Comparison of ENCODE assay signal across 1 cellular context in the genomic region with DNA sequence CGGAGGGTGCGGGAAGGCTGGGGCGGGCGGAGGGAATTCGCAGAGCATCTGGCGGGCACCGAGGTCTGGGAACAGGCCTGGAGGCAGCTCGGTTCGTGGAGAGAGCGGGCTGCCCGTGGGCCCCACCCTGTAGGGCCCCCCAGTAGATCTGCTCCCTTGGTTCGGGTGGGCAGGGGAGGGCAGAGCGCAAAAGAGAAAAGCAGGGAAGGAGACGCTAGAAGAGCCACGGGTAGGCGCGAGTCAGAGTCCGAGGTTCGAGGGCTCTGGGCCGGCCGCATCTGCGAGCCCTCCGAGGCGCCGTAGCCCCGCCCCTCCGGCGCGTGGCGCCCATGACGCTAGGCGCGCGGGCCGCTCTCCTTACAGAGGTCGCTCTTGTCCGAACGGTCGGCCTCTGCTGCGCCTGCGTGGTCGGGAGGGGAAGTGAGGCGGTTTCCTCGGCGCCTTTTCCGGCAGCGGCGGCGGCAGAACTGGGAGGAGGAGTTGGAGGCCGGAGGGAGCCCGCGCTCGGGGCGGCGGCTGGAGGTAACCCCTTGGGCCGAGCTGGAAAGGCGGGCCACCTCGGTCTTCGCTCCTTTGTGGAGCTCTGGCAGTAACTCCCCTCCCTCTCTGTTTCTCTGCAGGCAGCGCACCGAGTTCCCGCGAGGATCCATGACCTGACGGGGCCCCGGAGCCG.
TF ChIP-seq lines count a peak whose summit lies in the region.

Gene ARF6, plus strand, starts transcription at position 447 of the 673 bp plus-strand sequence. CDS start 655 bp downstream, outside the sequence.

TF ChIP-seq in HEK293, 187 proteins besides CTCF, POLR2A, EP300 and RAD21 (continued from another document and continues in another):
- TF ChIP-seq, protein P1, sequence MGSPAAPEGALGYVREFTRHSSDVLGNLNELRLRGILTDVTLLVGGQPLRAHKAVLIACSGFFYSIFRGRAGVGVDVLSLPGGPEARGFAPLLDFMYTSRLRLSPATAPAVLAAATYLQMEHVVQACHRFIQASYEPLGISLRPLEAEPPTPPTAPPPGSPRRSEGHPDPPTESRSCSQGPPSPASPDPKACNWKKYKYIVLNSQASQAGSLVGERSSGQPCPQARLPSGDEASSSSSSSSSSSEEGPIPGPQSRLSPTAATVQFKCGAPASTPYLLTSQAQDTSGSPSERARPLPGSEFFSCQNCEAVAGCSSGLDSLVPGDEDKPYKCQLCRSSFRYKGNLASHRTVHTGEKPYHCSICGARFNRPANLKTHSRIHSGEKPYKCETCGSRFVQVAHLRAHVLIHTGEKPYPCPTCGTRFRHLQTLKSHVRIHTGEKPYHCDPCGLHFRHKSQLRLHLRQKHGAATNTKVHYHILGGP (tag by site-specific recombination; IDR thresholded peaks at IDR 0.05): no peak
- TF ChIP-seq ZBTB11 (tag by site-specific recombination; conservative IDR thresholded peaks at IDR 0.05; ENCODE audit: low read depth): peak; percentile 35
- TF ChIP-seq SCRT1 (tag by site-specific recombination; IDR thresholded peaks at IDR 0.05; ENCODE audit: borderline replicate concordance): no peak
- no peak for TF ChIP-seq SETDB1 (IDR thresholded peaks at IDR 0.05; ENCODE audit: insufficient read length, low read length)
- no peak for TF ChIP-seq REPIN1 (tag by site-specific recombination; IDR thresholded peaks at IDR 0.05; ENCODE audit: low read depth)
- TF ChIP-seq ZNF654 (tag by site-specific recombination; IDR thresholded peaks at IDR 0.05; ENCODE audit: low read depth): no peak
- peak; percentile 61; the same call in 1 of the 2 replicates for TF ChIP-seq GLIS2 (tag by site-specific recombination; IDR thresholded peaks at IDR 0.05)
- no peak for TF ChIP-seq ZNF544 (tag by site-specific recombination; IDR thresholded peaks at IDR 0.05)
- TF ChIP-seq ZNF350 (tag by site-specific recombination; IDR thresholded peaks at IDR 0.05): no peak
- no peak for TF ChIP-seq ATF2 (tag by site-specific recombination; IDR thresholded peaks at IDR 0.05; ENCODE audit: low read depth)
- peak; percentile 62; the same call in 1 of the 2 replicates for TF ChIP-seq ZBTB20 (tag by site-specific recombination; IDR thresholded peaks at IDR 0.05)
- TF ChIP-seq ZFP3 (tag by site-specific recombination; IDR thresholded peaks at IDR 0.05; ENCODE audit: low read depth): no peak
- peak; percentile 68; the same call in 1 of the 2 replicates for TF ChIP-seq ZNF324 (tag by site-specific recombination; IDR thresholded peaks at IDR 0.05)
- 0 out of 2 replicates have a peak, but pooled peaks have one; percentile 17 for TF ChIP-seq PRDM1 (tag by site-specific recombination; IDR thresholded peaks at IDR 0.05)
- no peak for TF ChIP-seq ZNF292 (tag by site-specific recombination; IDR thresholded peaks at IDR 0.05; ENCODE audit: borderline replicate concordance, low read depth)
- peak; percentile 88; the same call in 1 of the 2 replicates for TF ChIP-seq ZNF391 (tag by site-specific recombination; IDR thresholded peaks at IDR 0.05; ENCODE audit: borderline replicate concordance, low read depth)
- TF ChIP-seq, protein P2, sequence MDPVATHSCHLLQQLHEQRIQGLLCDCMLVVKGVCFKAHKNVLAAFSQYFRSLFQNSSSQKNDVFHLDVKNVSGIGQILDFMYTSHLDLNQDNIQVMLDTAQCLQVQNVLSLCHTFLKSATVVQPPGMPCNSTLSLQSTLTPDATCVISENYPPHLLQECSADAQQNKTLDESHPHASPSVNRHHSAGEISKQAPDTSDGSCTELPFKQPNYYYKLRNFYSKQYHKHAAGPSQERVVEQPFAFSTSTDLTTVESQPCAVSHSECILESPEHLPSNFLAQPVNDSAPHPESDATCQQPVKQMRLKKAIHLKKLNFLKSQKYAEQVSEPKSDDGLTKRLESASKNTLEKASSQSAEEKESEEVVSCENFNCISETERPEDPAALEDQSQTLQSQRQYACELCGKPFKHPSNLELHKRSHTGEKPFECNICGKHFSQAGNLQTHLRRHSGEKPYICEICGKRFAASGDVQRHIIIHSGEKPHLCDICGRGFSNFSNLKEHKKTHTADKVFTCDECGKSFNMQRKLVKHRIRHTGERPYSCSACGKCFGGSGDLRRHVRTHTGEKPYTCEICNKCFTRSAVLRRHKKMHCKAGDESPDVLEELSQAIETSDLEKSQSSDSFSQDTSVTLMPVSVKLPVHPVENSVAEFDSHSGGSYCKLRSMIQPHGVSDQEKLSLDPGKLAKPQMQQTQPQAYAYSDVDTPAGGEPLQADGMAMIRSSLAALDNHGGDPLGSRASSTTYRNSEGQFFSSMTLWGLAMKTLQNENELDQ (tag by site-specific recombination; IDR thresholded peaks at IDR 0.05; ENCODE audit: low read depth): no peak
- no peak for TF ChIP-seq ZNF19 (tag by site-specific recombination; IDR thresholded peaks at IDR 0.05; ENCODE audit: low read depth)
- TF ChIP-seq ZNF394 (tag by site-specific recombination; IDR thresholded peaks at IDR 0.05; ENCODE audit: borderline replicate concordance): no peak; the same call in 1 of the 2 replicates
- TF ChIP-seq ZNF518A (tag by site-specific recombination; conservative IDR thresholded peaks at IDR 0.05; ENCODE audit: low read depth): no peak
- no peak for TF ChIP-seq SALL2 (tag by site-specific recombination; IDR thresholded peaks at IDR 0.05; ENCODE audit: borderline replicate concordance)
- TF ChIP-seq ZNF580 (tag by site-specific recombination; IDR thresholded peaks at IDR 0.05): no peak; the same call in 1 of the 2 replicates
- TF ChIP-seq GLIS1 (tag by site-specific recombination; IDR thresholded peaks at IDR 0.05): no peak
- TF ChIP-seq ZNF658 (tag by site-specific recombination; IDR thresholded peaks at IDR 0.05): no peak
- no peak for TF ChIP-seq ZNF239 (tag by site-specific recombination; IDR thresholded peaks at IDR 0.05)
- no peak; the same call in 1 of the 2 replicates for TF ChIP-seq SP7 (tag by site-specific recombination; IDR thresholded peaks at IDR 0.05)
- no peak for TF ChIP-seq ZNF707 (tag by site-specific recombination; IDR thresholded peaks at IDR 0.05)
- 0 out of 2 replicates have a peak, but pooled peaks have one; percentile 83 for TF ChIP-seq GLI4 (tag by site-specific recombination; IDR thresholded peaks at IDR 0.05)
- TF ChIP-seq ZNF776 (tag by site-specific recombination; IDR thresholded peaks at IDR 0.05; ENCODE audit: borderline replicate concordance): no peak
- TF ChIP-seq ZNF423 (tag by site-specific recombination; IDR thresholded peaks at IDR 0.05): no peak
- no peak for TF ChIP-seq TCF7L2 (IDR thresholded peaks at IDR 0.05; ENCODE audit: borderline replicate concordance, low read depth, low read length)
- TF ChIP-seq ZNF561 (tag by site-specific recombination; IDR thresholded peaks at IDR 0.05; ENCODE audit: borderline replicate concordance): 0 out of 2 replicates have a peak, but pooled peaks have one; percentile 22
- TF ChIP-seq ZEB2 (tag by site-specific recombination; IDR thresholded peaks at IDR 0.05): peak; percentile 70
- no peak for TF ChIP-seq MEIS1 (CRISPR knock-in tag; IDR thresholded peaks at IDR 0.05; ENCODE audit: borderline replicate concordance)
- TF ChIP-seq ZSCAN5A (tag by site-specific recombination; IDR thresholded peaks at IDR 0.05): peak; percentile 50; the same call in 1 of the 2 replicates
- TF ChIP-seq REST (tag by site-specific recombination; IDR thresholded peaks at IDR 0.05): 0 out of 2 replicates have a peak, but pooled peaks have one; percentile 2
